Comparison of ENCODE assay signal across 28 cellular contexts in genomic region chr9:125089331-125089730, GRCh38. TPM values are rescaled to one million over a fixed set of nuclear protein-coding genes. Genes with fewer than 3 reads are reported as not detected.
DNase-seq lines count a peak whose midpoint lies in the region; ATAC-seq, FAIRE-seq and TF ChIP-seq lines count a peak whose summit lies in the region.
"Had no signal": no experiment of that assay in that cellular context is flagged by ENCODE, and none has a peak within 500 bp of the region (broad histone marks: within the 10 kb centered on the region; RNA-seq: fewer than 3 reads in every experiment).

No MANE protein-coding gene starts in this region.

- in situ Hi-C loops in HepG2 (cut with HindIII; ENCODE audit: extremely low pct_ligation_motif_present, low pct_unique_long_range_greater_than_20kb) = loop anchor here (10.0 kb wide), 1 partner anchor 65 kb away; no protein-coding TSS in a partner anchor

- H3K4me3 ChIP-seq in HepG2 (replicated peaks in 1 of 3; ENCODE audit: insufficient read depth in 1 of 3, low read depth in 2 of 3, low read length in 3 of 3) = no peak overlapping the region
- H3K4me3 ChIP-seq in right lobe of liver = no peak overlapping the region
- H3K4me3 ChIP-seq in Karpas-422 (ENCODE audit: low read length) = no peak overlapping the region
- H3K4me3 ChIP-seq in skeletal muscle tissue (ENCODE audit: low read length in 3 of 3) = no peak overlapping the region
- no peak overlapping the region for H3K4me3 ChIP-seq in ovary
- H3K4me3 ChIP-seq: PC-9, sigmoid colon had no signal

- TF ChIP-seq RAD21 in HepG2 (CRISPR knock-in tag; IDR thresholded peaks at IDR 0.05) = no peak

- peaks cover 2% of the 10 kb centered on the region for H3K79me2 ChIP-seq in HepG2 (ENCODE audit: insufficient read depth, low read length)
- H3K79me2 ChIP-seq in Karpas-422 (ENCODE audit: low read length) = peaks cover 81% of the 10 kb centered on the region

- ATAC-seq in HepG2 (no peak), right lobe of liver (no peak), GM19468 (IDR thresholded peaks at IDR 0.05; ENCODE audit: extremely low read depth, unreplicated experiment) (peak; percentile 32), HG02840 (IDR thresholded peaks at IDR 0.05; ENCODE audit: low FRiP score, unreplicated experiment) (no peak)
- ATAC-seq: CD8-positive, alpha-beta T cell; left colon; naive thymus-derived CD8-positive, alpha-beta T cell had no signal

- no peak for TF ChIP-seq POLR2A in HepG2 (IDR thresholded peaks at IDR 0.05; ENCODE audit: insufficient read depth in 1 of 2, low read depth in 2 of 2, low read length in 2 of 2)
- no peak for TF ChIP-seq POLR2A in right lobe of liver (IDR thresholded peaks at IDR 0.05)
- no peak for TF ChIP-seq POLR2A in ovary (IDR thresholded peaks at IDR 0.05)

- TF ChIP-seq EP300 in HepG2 (IDR thresholded peaks at IDR 0.05; ENCODE audit: low read depth in 2 of 2, low read length in 2 of 2) = no peak
- no peak for TF ChIP-seq EP300 in HepG2 (CRISPR knock-in tag; IDR thresholded peaks at IDR 0.05; ENCODE audit: borderline replicate concordance)
- no peak for TF ChIP-seq EP300 in ovary (IDR thresholded peaks at IDR 0.05)

- H3K4me2 ChIP-seq in HepG2 (ENCODE audit: low read depth, low read length) (no peak overlapping the region), Karpas-422 (ENCODE audit: low read depth, low read length, poor library complexity, severe bottlenecking) (no peak overlapping the region)
- H3K4me2 ChIP-seq: PC-9, SK-N-SH had no signal

- DNase-seq in HepG2 (ENCODE audit: low spot score) = peak; percentile 9
- DNase-seq in right lobe of liver = no peak
- peak; percentile 43 for DNase-seq in Karpas-422
- DNase-seq in ovary = no peak
- no peak for DNase-seq in DMS153 treated with DMSO at 0.1 percent for 48 hours (lab: John Stamatoyannopoulos, UW; ENCODE audit: unreplicated experiment)
- DNase-seq: activated B cell treated with CpG ODN at 0.5 μM for 24 hours; activated CD4-positive, alpha-beta T cell treated with anti-CD3 and anti-CD28 coated beads, Interleukin-2, amount 50 U/mL, for 4 hours; aorta; CD8-positive, alpha-beta T cell; HFFc6; hippocampal formation; left colon; naive thymus-derived CD8-positive, alpha-beta T cell; NCI-H1417; NCI-H2029; NCI-H526 treated with DMSO at 0.1 percent for 48 hours; PC-9; sigmoid colon; SK-N-SH; stimulated activated CD4-positive, alpha-beta T cell treated with anti-CD3 and anti-CD28 coated beads, Interleukin-4, amount 100 ng/mL, for 24 hours; substantia nigra; trophoblast cell had no signal

- H3K9ac ChIP-seq in HepG2 (ENCODE audit: insufficient read depth, low read depth, low read length) (no peak overlapping the region), Karpas-422 (ENCODE audit: low read length) (no peak overlapping the region), skeletal muscle tissue (ENCODE audit: low read depth in 1 of 3, low read length in 3 of 3) (no peak overlapping the region)
- H3K9ac ChIP-seq: SK-N-SH had no signal

- H3K9me3 ChIP-seq in HepG2 (ENCODE audit: low read length) = no peaks in the 10 kb centered on the region
- no peaks in the 10 kb centered on the region for H3K9me3 ChIP-seq in right lobe of liver
- H3K9me3 ChIP-seq in Karpas-422 (ENCODE audit: low read length) = no peaks in the 10 kb centered on the region
- no peaks in the 10 kb centered on the region for H3K9me3 ChIP-seq in skeletal muscle tissue (ENCODE audit: control insufficient read depth in 3 of 3, low read length in 3 of 3)
- no peaks in the 10 kb centered on the region for H3K9me3 ChIP-seq in ovary
- H3K9me3 ChIP-seq: sigmoid colon, SK-N-SH had no signal

- intact Hi-C loops in HepG2 (cut with micrococcal nuclease; ENCODE audit: unreplicated experiment) (no loop called here), right lobe of liver (cut with DNase I) (no loop called here), ovary (cut with DNase I) (no loop called here)

- POLR2A ChIA-PET in HepG2 (lab: Yijun Ruan, JAX) = no interaction called here

- TF ChIP-seq CTCF in HepG2 (CRISPR knock-in tag; IDR thresholded peaks at IDR 0.05) (no peak), right lobe of liver (IDR thresholded peaks at IDR 0.05) (no peak), ovary (IDR thresholded peaks at IDR 0.05) (no peak)

- CTCF ChIA-PET in HepG2 (lab: Yijun Ruan, JAX; ENCODE audit: low intra/inter-chr PET ratio, low total read pairs) = no interaction called here

- FAIRE-seq in HepG2 (lab: Jason Lieb, UNC) = no peak
- FAIRE-seq: colon, endothelial cell of umbilical vein, frontal cortex had no signal

- H3K27me3 ChIP-seq in HepG2 (ENCODE audit: control insufficient read depth in 1 of 2, insufficient read depth in 2 of 2, low read length in 2 of 2) = no peaks in the 10 kb centered on the region
- H3K27me3 ChIP-seq in right lobe of liver = no peaks in the 10 kb centered on the region
- H3K27me3 ChIP-seq in Karpas-422 (ENCODE audit: low read length) = no peaks in the 10 kb centered on the region
- H3K27me3 ChIP-seq in skeletal muscle tissue (ENCODE audit: control insufficient read depth in 3 of 3, insufficient read depth in 3 of 3, low read length in 3 of 3) = no peaks in the 10 kb centered on the region
- no peaks in the 10 kb centered on the region for H3K27me3 ChIP-seq in ovary
- H3K27me3 ChIP-seq: sigmoid colon had no signal

- no peaks in the 10 kb centered on the region for H3K9me2 ChIP-seq in Karpas-422 (replicated peaks; ENCODE audit: insufficient read depth, low read length)
- H3K9me2 ChIP-seq: SK-N-SH had no signal

- no TSS peak for BruUV-seq in HepG2 (replicated peaks; lab: Mats Ljungman, UMichigan)

- H4K20me1 ChIP-seq in HepG2 (ENCODE audit: insufficient read depth, low read length) (no peaks in the 10 kb centered on the region; the same call in 1 of the 2 replicates), Karpas-422 (ENCODE audit: insufficient read depth, low read depth, low read length) (no peaks in the 10 kb centered on the region)

- H2AFZ ChIP-seq in HepG2 (ENCODE audit: low read length) (no peak overlapping the region), Karpas-422 (ENCODE audit: low read length) (no peak overlapping the region)
- H2AFZ ChIP-seq: PC-9 had no signal

- H3K36me3 ChIP-seq in HepG2 (replicated peaks in 1 of 2; ENCODE audit: control insufficient read depth in 1 of 2, insufficient read depth in 2 of 2, low read length in 2 of 2) = no peaks in the 10 kb centered on the region
- no peaks in the 10 kb centered on the region for H3K36me3 ChIP-seq in right lobe of liver
- H3K36me3 ChIP-seq in Karpas-422 (ENCODE audit: insufficient read depth, low read length) = peaks cover 2% of the 10 kb centered on the region; the same call in 1 of the 2 replicates
- no peaks in the 10 kb centered on the region for H3K36me3 ChIP-seq in skeletal muscle tissue (ENCODE audit: control insufficient read depth in 3 of 3, insufficient read depth in 3 of 3, low read length in 3 of 3)
- H3K36me3 ChIP-seq in ovary = no peaks in the 10 kb centered on the region
- H3K36me3 ChIP-seq: sigmoid colon had no signal

- no peak overlapping the region for H3K27ac ChIP-seq in HepG2 (ENCODE audit: extremely low read length, insufficient read depth, low read length)
- H3K27ac ChIP-seq in right lobe of liver = no peak overlapping the region
- H3K27ac ChIP-seq in Karpas-422 (ENCODE audit: low read length) = 0 out of 2 replicates have a peak overlapping the region, but pooled peaks have one; percentile 14
- H3K27ac ChIP-seq in skeletal muscle tissue (ENCODE audit: low read depth, low read length) = peak overlapping the region; percentile 41
- no peak overlapping the region for H3K27ac ChIP-seq in ovary
- H3K27ac ChIP-seq: PC-9, sigmoid colon had no signal

- H3K4me1 ChIP-seq in HepG2 (ENCODE audit: insufficient read depth, low read length) = peaks cover 15% of the 10 kb centered on the region
- no peaks in the 10 kb centered on the region for H3K4me1 ChIP-seq in right lobe of liver
- H3K4me1 ChIP-seq in Karpas-422 (ENCODE audit: low read length) = peaks cover 35% of the 10 kb centered on the region
- peaks cover 0 to 15% (median 0%) of the 10 kb centered on the region in 3 donors for H3K4me1 ChIP-seq in skeletal muscle tissue (ENCODE audit: control insufficient read depth in 3 of 3, insufficient read depth in 3 of 3, low read length in 3 of 3)
- no peaks in the 10 kb centered on the region for H3K4me1 ChIP-seq in ovary (ENCODE audit: insufficient read depth)
- H3K4me1 ChIP-seq: sigmoid colon had no signal

TF ChIP-seq in HepG2, 621 proteins besides CTCF, POLR2A, EP300 and RAD21 (continues in another document):
- TF ChIP-seq ARHGAP35 (CRISPR knock-in tag; IDR thresholded peaks at IDR 0.05; ENCODE audit: borderline replicate concordance) = no peak
- TF ChIP-seq SP140L (CRISPR knock-in tag; IDR thresholded peaks at IDR 0.05; ENCODE audit: borderline replicate concordance) = no peak

RNA-seq across cellular contexts. Expression of gene SCAI, which starts 54.0 kb away (rescaled TPM):
- 8.4 and 10.3 TPM in 2 replicates for total RNA-seq in HepG2 (2016; rRNA removed; fragmentation: Illumina TruSeq; extraction: Trizol)
- total RNA-seq in HepG2 (2016; cell fraction: cytosol; rRNA removed; fragmentation: Illumina TruSeq; extraction: Trizol; ENCODE audit: low read depth) = 6.0 and 8.4 TPM in 2 replicates
- 8.4 and 11.2 TPM in 2 replicates for total RNA-seq in HepG2 (2016; cell fraction: insoluble cytoplasmic fraction; rRNA removed; fragmentation: Illumina TruSeq; extraction: Trizol)
- 4.3 and 6.5 TPM in 2 replicates for total RNA-seq in HepG2 (2016; cell fraction: membrane; rRNA removed; fragmentation: Illumina TruSeq; extraction: Trizol)
- 16.6 and 21.4 TPM in 2 replicates for total RNA-seq in HepG2 (2016; cell fraction: nucleus; rRNA removed; fragmentation: Illumina TruSeq; extraction: Trizol)
- polyA plus RNA-seq in HepG2 (2011; rRNA removed) = 3.7 and 4.4 TPM in 2 replicates
- 1.3 and 2.6 TPM in 2 replicates for polyA plus RNA-seq in HepG2 (2011; cell fraction: cytosol; rRNA removed)
- polyA plus RNA-seq in HepG2 (2011; cell fraction: nucleus; rRNA removed) = 4.0 and 8.1 TPM in 2 replicates
- polyA plus RNA-seq in HepG2 (2012) = 1.4 and 2.2 TPM in 2 replicates
- 1.3 and 2.0 TPM in 2 replicates for polyA plus RNA-seq in HepG2 (2016; cell fraction: cytosol; fragmentation: Illumina TruSeq; extraction: Trizol; ENCODE audit: low read depth)
- polyA plus RNA-seq in HepG2 (2016; cell fraction: insoluble cytoplasmic fraction; fragmentation: Illumina TruSeq; extraction: Trizol; ENCODE audit: low read depth) = 3.3 and 3.4 TPM in 2 replicates
- polyA plus RNA-seq in HepG2 (2016; cell fraction: membrane; fragmentation: Illumina TruSeq; extraction: Trizol; ENCODE audit: low read depth) = 1.2 and 1.3 TPM in 2 replicates
- 9.9 and 11.1 TPM in 2 replicates for polyA plus RNA-seq in HepG2 (2016; cell fraction: nucleus; fragmentation: Illumina TruSeq; extraction: Trizol; ENCODE audit: insufficient read depth, low read depth)
- polyA minus RNA-seq in HepG2 (2011; rRNA and poly(A)+ RNA removed; ENCODE audit: low replicate concordance) = 6.7 and 25.4 TPM in 2 replicates
- polyA minus RNA-seq in HepG2 (2011; cell fraction: cytosol; rRNA and poly(A)+ RNA removed) = 2.2 and 5.9 TPM in 2 replicates
- polyA minus RNA-seq in HepG2 (2011; cell fraction: nucleus; rRNA and poly(A)+ RNA removed) = 18.9 and 20.3 TPM in 2 replicates
- 1 to 10 TPM; 1.8 to 5.5 (median 2.6) TPM for total RNA-seq in right lobe of liver
- total RNA-seq in Karpas-422 (2014; rRNA removed; shearing (Covaris generic); ENCODE audit: low replicate concordance) = 10.2 and 35.3 TPM in 2 replicates
- total RNA-seq in skeletal muscle tissue = 14.6 TPM
- total RNA-seq in ovary = 10 to 100 TPM in 3 of 7 donors, 1 to 10 TPM in 4; 8.1 to 13.3 (median 9.8) TPM
- polyA plus RNA-seq in ovary = 1 to 10 TPM; 3.1 to 4.4 TPM

Comparison
In these comparisons a context has a peak if more than half of its experiments do, and no peak if none do; other contexts are left out.
1. DNase-seq: peak in HepG2 (single experiment) and Karpas-422 (single experiment); none in right lobe of liver (0 of 3), ovary (0 of 5) and DMS153 treated with DMSO at 0.1 percent for 48 hours (single experiment).
2. H3K27ac ChIP-seq: peak in Karpas-422 (single experiment) and skeletal muscle tissue (single experiment); none in HepG2 (single experiment), right lobe of liver (0 of 3) and ovary (0 of 2).